1 cellular context compared by ENCODE assay signal in the genomic region with DNA sequence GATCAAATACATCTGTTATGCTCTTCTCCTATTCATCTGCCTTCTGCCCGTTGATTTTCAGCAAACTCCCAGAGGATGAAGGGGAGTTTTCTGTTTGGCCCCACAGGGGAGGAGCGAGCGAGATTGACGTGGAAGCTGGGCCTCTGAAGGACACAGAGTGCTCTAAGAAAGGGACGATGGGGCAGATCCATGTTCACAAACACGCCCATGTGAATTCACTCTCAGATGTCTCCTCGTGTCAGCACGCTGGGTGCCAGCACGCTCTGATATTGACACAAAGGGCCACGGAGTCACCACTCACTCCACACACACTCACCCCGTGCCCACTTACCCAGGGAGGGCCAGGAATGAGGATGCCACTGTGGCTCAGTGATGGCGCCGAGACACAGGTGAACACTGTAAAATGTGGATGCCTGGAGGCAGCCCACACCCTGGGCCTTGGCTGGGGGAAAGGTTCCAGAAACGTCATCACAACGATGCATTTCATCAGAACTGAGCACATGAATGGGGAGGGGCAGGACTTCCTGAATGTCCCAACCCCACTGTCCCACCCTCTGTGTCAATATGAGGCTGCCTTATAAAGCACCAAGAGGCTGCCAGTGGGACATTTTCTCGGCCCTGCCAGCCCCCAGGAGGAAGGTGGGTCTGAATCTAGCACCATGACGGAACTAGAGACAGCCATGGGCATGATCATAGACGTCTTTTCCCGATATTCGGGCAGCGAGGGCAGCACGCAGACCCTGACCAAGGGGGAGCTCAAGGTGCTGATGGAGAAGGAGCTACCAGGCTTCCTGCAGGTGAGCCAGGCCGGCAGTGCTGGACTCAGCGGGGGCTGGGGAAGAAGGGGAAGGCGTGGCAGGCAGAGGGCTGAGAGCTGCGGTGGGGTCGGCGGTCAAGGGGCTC.
TF ChIP-seq lines count a peak whose summit lies in the region.

A gene (plus strand): TSS at position 605 of the 903 bp plus-strand sequence. CDS start 55 bp downstream, at position 660.

TF ChIP-seq in K562, 482 proteins besides CTCF, POLR2A, EP300 and RAD21 (continued from another document and continues in another):
- TF ChIP-seq, protein P1, sequence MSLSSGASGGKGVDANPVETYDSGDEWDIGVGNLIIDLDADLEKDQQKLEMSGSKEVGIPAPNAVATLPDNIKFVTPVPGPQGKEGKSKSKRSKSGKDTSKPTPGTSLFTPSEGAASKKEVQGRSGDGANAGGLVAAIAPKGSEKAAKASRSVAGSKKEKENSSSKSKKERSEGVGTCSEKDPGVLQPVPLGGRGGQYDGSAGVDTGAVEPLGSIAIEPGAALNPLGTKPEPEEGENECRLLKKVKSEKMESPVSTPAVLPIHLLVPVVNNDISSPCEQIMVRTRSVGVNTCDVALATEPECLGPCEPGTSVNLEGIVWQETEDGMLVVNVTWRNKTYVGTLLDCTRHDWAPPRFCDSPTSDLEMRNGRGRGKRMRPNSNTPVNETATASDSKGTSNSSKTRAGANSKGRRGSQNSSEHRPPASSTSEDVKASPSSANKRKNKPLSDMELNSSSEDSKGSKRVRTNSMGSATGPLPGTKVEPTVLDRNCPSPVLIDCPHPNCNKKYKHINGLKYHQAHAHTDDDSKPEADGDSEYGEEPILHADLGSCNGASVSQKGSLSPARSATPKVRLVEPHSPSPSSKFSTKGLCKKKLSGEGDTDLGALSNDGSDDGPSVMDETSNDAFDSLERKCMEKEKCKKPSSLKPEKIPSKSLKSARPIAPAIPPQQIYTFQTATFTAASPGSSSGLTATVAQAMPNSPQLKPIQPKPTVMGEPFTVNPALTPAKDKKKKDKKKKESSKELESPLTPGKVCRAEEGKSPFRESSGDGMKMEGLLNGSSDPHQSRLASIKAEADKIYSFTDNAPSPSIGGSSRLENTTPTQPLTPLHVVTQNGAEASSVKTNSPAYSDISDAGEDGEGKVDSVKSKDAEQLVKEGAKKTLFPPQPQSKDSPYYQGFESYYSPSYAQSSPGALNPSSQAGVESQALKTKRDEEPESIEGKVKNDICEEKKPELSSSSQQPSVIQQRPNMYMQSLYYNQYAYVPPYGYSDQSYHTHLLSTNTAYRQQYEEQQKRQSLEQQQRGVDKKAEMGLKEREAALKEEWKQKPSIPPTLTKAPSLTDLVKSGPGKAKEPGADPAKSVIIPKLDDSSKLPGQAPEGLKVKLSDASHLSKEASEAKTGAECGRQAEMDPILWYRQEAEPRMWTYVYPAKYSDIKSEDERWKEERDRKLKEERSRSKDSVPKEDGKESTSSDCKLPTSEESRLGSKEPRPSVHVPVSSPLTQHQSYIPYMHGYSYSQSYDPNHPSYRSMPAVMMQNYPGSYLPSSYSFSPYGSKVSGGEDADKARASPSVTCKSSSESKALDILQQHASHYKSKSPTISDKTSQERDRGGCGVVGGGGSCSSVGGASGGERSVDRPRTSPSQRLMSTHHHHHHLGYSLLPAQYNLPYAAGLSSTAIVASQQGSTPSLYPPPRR (CRISPR knock-in tag; IDR thresholded peaks at IDR 0.05; ENCODE audit: borderline replicate concordance), result no peak
- TF ChIP-seq ETV6 (IDR thresholded peaks at IDR 0.05; ENCODE audit: borderline replicate concordance in 1 of 2, low read depth in 2 of 2, low read length in 1 of 2) (no peak), ETV6 (CRISPR knock-in tag; IDR thresholded peaks at IDR 0.05; ENCODE audit: borderline replicate concordance) (no peak), DMBX1 (CRISPR knock-in tag; IDR thresholded peaks at IDR 0.05; ENCODE audit: borderline replicate concordance) (peak; percentile 69; the same call in 1 of the 2 replicates), ARID1B (IDR thresholded peaks at IDR 0.05) (no peak), POLR2G (IDR thresholded peaks at IDR 0.05; ENCODE audit: low read depth, low read length) (peak; percentile 52), ZNF507 (tag; conservative IDR thresholded peaks at IDR 0.05) (no peak), PYGO2 (tag; IDR thresholded peaks at IDR 0.05) (no peak), OTX1 (CRISPR knock-in tag; IDR thresholded peaks at IDR 0.05) (no peak), DACH1 (IDR thresholded peaks at IDR 0.05; ENCODE audit: partially characterized antibody) (no peak), SAFB2 (IDR thresholded peaks at IDR 0.05; ENCODE audit: borderline replicate concordance, low read depth, low read length, severe bottlenecking) (no peak), ZNF717 (CRISPR knock-in tag; IDR thresholded peaks at IDR 0.05) (no peak), HCFC1 (IDR thresholded peaks at IDR 0.05; ENCODE audit: low read depth, low read length) (no peak), TCFL5 (CRISPR knock-in tag; conservative IDR thresholded peaks at IDR 0.05) (no peak), NELFE (IDR thresholded peaks at IDR 0.05; ENCODE audit: insufficient read depth, insufficient read length) (no peak), SREBF2 (CRISPR knock-in tag; IDR thresholded peaks at IDR 0.05) (no peak), ESRRA (IDR thresholded peaks at IDR 0.05; ENCODE audit: borderline replicate concordance, low read depth) (no peak), MIER1 (IDR thresholded peaks at IDR 0.05; ENCODE audit: low read depth) (no peak), MXI1 (IDR thresholded peaks at IDR 0.05; ENCODE audit: low read depth, low read length) (no peak), ZNF197 (CRISPR knock-in tag; IDR thresholded peaks at IDR 0.05; ENCODE audit: low read depth) (no peak), IFI16 (CRISPR knock-in tag; IDR thresholded peaks at IDR 0.05) (no peak), SMC3 (conservative IDR thresholded peaks at IDR 0.05; ENCODE audit: insufficient read depth, low read depth, low read length) (no peak), DDX20 (tag; IDR thresholded peaks at IDR 0.05; ENCODE audit: low read depth) (no peak), ZNF830 (CRISPR knock-in tag; IDR thresholded peaks at IDR 0.05) (no peak), PRMT5 (CRISPR knock-in tag; IDR thresholded peaks at IDR 0.05) (no peak)
- TF ChIP-seq, protein P2, sequence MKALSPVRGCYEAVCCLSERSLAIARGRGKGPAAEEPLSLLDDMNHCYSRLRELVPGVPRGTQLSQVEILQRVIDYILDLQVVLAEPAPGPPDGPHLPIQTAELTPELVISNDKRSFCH (CRISPR knock-in tag; IDR thresholded peaks at IDR 0.05), result no peak
- TF ChIP-seq, protein P2 (tag; IDR thresholded peaks at IDR 0.05), result no peak
- TF ChIP-seq, protein P3, sequence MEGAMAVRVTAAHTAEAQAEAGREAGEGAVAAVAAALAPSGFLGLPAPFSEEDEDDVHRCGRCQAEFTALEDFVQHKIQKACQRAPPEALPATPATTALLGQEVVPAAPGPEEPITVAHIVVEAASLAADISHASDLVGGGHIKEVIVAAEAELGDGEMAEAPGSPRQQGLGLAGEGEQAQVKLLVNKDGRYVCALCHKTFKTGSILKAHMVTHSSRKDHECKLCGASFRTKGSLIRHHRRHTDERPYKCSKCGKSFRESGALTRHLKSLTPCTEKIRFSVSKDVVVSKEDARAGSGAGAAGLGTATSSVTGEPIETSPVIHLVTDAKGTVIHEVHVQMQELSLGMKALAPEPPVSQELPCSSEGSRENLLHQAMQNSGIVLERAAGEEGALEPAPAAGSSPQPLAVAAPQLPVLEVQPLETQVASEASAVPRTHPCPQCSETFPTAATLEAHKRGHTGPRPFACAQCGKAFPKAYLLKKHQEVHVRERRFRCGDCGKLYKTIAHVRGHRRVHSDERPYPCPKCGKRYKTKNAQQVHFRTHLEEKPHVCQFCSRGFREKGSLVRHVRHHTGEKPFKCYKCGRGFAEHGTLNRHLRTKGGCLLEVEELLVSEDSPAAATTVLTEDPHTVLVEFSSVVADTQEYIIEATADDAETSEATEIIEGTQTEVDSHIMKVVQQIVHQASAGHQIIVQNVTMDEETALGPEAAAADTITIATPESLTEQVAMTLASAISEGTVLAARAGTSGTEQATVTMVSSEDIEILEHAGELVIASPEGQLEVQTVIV (CRISPR knock-in tag; IDR thresholded peaks at IDR 0.05; ENCODE audit: borderline replicate concordance), result no peak
- TF ChIP-seq, protein P4, sequence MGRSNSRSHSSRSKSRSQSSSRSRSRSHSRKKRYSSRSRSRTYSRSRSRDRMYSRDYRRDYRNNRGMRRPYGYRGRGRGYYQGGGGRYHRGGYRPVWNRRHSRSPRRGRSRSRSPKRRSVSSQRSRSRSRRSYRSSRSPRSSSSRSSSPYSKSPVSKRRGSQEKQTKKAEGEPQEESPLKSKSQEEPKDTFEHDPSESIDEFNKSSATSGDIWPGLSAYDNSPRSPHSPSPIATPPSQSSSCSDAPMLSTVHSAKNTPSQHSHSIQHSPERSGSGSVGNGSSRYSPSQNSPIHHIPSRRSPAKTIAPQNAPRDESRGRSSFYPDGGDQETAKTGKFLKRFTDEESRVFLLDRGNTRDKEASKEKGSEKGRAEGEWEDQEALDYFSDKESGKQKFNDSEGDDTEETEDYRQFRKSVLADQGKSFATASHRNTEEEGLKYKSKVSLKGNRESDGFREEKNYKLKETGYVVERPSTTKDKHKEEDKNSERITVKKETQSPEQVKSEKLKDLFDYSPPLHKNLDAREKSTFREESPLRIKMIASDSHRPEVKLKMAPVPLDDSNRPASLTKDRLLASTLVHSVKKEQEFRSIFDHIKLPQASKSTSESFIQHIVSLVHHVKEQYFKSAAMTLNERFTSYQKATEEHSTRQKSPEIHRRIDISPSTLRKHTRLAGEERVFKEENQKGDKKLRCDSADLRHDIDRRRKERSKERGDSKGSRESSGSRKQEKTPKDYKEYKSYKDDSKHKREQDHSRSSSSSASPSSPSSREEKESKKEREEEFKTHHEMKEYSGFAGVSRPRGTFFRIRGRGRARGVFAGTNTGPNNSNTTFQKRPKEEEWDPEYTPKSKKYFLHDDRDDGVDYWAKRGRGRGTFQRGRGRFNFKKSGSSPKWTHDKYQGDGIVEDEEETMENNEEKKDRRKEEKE (IDR thresholded peaks at IDR 0.05; ENCODE audit: borderline replicate concordance in 1 of 2, control insufficient read depth in 1 of 2, low read depth in 2 of 2, low read length in 1 of 2), result no peak
- TF ChIP-seq, protein P5, sequence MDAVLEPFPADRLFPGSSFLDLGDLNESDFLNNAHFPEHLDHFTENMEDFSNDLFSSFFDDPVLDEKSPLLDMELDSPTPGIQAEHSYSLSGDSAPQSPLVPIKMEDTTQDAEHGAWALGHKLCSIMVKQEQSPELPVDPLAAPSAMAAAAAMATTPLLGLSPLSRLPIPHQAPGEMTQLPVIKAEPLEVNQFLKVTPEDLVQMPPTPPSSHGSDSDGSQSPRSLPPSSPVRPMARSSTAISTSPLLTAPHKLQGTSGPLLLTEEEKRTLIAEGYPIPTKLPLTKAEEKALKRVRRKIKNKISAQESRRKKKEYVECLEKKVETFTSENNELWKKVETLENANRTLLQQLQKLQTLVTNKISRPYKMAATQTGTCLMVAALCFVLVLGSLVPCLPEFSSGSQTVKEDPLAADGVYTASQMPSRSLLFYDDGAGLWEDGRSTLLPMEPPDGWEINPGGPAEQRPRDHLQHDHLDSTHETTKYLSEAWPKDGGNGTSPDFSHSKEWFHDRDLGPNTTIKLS (IDR thresholded peaks at IDR 0.05; ENCODE audit: borderline replicate concordance, low read depth), result no peak
- TF ChIP-seq, protein P6, sequence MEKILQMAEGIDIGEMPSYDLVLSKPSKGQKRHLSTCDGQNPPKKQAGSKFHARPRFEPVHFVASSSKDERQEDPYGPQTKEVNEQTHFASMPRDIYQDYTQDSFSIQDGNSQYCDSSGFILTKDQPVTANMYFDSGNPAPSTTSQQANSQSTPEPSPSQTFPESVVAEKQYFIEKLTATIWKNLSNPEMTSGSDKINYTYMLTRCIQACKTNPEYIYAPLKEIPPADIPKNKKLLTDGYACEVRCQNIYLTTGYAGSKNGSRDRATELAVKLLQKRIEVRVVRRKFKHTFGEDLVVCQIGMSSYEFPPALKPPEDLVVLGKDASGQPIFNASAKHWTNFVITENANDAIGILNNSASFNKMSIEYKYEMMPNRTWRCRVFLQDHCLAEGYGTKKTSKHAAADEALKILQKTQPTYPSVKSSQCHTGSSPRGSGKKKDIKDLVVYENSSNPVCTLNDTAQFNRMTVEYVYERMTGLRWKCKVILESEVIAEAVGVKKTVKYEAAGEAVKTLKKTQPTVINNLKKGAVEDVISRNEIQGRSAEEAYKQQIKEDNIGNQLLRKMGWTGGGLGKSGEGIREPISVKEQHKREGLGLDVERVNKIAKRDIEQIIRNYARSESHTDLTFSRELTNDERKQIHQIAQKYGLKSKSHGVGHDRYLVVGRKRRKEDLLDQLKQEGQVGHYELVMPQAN (IDR thresholded peaks at IDR 0.05; ENCODE audit: borderline replicate concordance), result no peak
- TF ChIP-seq, protein P7, sequence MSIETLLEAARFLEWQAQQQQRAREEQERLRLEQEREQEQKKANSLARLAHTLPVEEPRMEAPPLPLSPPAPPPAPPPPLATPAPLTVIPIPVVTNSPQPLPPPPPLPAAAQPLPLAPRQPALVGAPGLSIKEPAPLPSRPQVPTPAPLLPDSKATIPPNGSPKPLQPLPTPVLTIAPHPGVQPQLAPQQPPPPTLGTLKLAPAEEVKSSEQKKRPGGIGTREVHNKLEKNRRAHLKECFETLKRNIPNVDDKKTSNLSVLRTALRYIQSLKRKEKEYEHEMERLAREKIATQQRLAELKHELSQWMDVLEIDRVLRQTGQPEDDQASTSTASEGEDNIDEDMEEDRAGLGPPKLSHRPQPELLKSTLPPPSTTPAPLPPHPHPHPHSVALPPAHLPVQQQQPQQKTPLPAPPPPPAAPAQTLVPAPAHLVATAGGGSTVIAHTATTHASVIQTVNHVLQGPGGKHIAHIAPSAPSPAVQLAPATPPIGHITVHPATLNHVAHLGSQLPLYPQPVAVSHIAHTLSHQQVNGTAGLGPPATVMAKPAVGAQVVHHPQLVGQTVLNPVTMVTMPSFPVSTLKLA (conservative IDR thresholded peaks at IDR 0.05), result no peak
- TF ChIP-seq, protein P8, sequence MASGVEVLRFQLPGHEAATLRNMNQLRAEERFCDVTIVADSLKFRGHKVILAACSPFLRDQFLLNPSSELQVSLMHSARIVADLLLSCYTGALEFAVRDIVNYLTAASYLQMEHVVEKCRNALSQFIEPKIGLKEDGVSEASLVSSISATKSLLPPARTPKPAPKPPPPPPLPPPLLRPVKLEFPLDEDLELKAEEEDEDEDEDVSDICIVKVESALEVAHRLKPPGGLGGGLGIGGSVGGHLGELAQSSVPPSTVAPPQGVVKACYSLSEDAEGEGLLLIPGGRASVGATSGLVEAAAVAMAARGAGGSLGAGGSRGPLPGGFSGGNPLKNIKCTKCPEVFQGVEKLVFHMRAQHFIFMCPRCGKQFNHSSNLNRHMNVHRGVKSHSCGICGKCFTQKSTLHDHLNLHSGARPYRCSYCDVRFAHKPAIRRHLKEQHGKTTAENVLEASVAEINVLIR (CRISPR knock-in tag; IDR thresholded peaks at IDR 0.05), result peak; percentile 56
